ENCODE assay signal across 1 cellular context in the genomic region with DNA sequence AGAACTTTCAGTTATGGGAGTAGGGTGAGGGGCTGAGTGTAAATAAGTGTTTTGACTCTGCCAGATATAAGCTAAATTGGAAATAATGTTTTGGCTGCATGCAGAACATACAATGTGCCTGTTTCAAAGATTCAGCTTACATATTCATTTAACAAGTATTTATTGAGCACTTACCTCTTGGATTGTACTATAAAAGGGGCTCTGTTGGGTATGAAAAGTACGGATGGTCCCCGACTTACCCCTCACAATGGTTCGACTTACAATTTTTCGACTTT.
TF ChIP-seq lines count a peak whose summit lies in the region.

No MANE protein-coding gene starts in this region.

TF ChIP-seq in H1, 55 proteins besides CTCF, POLR2A, EP300 and RAD21:
- TF ChIP-seq SP1 (IDR thresholded peaks at IDR 0.05; ENCODE audit: low read depth, low read length) (no peak), TBP (IDR thresholded peaks at IDR 0.05; ENCODE audit: low read depth, low read length) (no peak), CHD2 (IDR thresholded peaks at IDR 0.05; ENCODE audit: low read length) (no peak), CEBPB (IDR thresholded peaks at IDR 0.05; ENCODE audit: low read depth, low read length) (no peak), BCL11A (IDR thresholded peaks at IDR 0.05; ENCODE audit: low read depth in 2 of 2, low read length in 2 of 2) (no peak), TEAD4 (IDR thresholded peaks at IDR 0.05; ENCODE audit: low read depth, low read length) (no peak), POU5F1 (IDR thresholded peaks at IDR 0.05; ENCODE audit: low read depth, low read length) (no peak), SIX5 (IDR thresholded peaks at IDR 0.05; ENCODE audit: low read depth, low read length) (no peak), GTF2F1 (IDR thresholded peaks at IDR 0.05; ENCODE audit: borderline replicate concordance, low read depth, low read length) (no peak), POLR2AphosphoS5 (IDR thresholded peaks at IDR 0.05; ENCODE audit: low read depth, low read length) (no peak), SUZ12 (IDR thresholded peaks at IDR 0.05; ENCODE audit: low read length) (no peak), TCF12 (IDR thresholded peaks at IDR 0.05; ENCODE audit: low read depth, low read length) (no peak), RBBP5 (IDR thresholded peaks at IDR 0.05; ENCODE audit: borderline replicate concordance, low read depth, low read length) (no peak), HDAC2 (IDR thresholded peaks at IDR 0.05; ENCODE audit: borderline replicate concordance in 1 of 2, low read depth in 2 of 2, low read length in 2 of 2) (no peak), CBX5 (IDR thresholded peaks at IDR 0.05; ENCODE audit: low read depth, low read length) (no peak), NRF1 (IDR thresholded peaks at IDR 0.05; ENCODE audit: low read depth, low read length) (no peak)
- TF ChIP-seq, protein P1, sequence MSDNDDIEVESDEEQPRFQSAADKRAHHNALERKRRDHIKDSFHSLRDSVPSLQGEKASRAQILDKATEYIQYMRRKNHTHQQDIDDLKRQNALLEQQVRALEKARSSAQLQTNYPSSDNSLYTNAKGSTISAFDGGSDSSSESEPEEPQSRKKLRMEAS (IDR thresholded peaks at IDR 0.05), result no peak
- TF ChIP-seq, protein P2, sequence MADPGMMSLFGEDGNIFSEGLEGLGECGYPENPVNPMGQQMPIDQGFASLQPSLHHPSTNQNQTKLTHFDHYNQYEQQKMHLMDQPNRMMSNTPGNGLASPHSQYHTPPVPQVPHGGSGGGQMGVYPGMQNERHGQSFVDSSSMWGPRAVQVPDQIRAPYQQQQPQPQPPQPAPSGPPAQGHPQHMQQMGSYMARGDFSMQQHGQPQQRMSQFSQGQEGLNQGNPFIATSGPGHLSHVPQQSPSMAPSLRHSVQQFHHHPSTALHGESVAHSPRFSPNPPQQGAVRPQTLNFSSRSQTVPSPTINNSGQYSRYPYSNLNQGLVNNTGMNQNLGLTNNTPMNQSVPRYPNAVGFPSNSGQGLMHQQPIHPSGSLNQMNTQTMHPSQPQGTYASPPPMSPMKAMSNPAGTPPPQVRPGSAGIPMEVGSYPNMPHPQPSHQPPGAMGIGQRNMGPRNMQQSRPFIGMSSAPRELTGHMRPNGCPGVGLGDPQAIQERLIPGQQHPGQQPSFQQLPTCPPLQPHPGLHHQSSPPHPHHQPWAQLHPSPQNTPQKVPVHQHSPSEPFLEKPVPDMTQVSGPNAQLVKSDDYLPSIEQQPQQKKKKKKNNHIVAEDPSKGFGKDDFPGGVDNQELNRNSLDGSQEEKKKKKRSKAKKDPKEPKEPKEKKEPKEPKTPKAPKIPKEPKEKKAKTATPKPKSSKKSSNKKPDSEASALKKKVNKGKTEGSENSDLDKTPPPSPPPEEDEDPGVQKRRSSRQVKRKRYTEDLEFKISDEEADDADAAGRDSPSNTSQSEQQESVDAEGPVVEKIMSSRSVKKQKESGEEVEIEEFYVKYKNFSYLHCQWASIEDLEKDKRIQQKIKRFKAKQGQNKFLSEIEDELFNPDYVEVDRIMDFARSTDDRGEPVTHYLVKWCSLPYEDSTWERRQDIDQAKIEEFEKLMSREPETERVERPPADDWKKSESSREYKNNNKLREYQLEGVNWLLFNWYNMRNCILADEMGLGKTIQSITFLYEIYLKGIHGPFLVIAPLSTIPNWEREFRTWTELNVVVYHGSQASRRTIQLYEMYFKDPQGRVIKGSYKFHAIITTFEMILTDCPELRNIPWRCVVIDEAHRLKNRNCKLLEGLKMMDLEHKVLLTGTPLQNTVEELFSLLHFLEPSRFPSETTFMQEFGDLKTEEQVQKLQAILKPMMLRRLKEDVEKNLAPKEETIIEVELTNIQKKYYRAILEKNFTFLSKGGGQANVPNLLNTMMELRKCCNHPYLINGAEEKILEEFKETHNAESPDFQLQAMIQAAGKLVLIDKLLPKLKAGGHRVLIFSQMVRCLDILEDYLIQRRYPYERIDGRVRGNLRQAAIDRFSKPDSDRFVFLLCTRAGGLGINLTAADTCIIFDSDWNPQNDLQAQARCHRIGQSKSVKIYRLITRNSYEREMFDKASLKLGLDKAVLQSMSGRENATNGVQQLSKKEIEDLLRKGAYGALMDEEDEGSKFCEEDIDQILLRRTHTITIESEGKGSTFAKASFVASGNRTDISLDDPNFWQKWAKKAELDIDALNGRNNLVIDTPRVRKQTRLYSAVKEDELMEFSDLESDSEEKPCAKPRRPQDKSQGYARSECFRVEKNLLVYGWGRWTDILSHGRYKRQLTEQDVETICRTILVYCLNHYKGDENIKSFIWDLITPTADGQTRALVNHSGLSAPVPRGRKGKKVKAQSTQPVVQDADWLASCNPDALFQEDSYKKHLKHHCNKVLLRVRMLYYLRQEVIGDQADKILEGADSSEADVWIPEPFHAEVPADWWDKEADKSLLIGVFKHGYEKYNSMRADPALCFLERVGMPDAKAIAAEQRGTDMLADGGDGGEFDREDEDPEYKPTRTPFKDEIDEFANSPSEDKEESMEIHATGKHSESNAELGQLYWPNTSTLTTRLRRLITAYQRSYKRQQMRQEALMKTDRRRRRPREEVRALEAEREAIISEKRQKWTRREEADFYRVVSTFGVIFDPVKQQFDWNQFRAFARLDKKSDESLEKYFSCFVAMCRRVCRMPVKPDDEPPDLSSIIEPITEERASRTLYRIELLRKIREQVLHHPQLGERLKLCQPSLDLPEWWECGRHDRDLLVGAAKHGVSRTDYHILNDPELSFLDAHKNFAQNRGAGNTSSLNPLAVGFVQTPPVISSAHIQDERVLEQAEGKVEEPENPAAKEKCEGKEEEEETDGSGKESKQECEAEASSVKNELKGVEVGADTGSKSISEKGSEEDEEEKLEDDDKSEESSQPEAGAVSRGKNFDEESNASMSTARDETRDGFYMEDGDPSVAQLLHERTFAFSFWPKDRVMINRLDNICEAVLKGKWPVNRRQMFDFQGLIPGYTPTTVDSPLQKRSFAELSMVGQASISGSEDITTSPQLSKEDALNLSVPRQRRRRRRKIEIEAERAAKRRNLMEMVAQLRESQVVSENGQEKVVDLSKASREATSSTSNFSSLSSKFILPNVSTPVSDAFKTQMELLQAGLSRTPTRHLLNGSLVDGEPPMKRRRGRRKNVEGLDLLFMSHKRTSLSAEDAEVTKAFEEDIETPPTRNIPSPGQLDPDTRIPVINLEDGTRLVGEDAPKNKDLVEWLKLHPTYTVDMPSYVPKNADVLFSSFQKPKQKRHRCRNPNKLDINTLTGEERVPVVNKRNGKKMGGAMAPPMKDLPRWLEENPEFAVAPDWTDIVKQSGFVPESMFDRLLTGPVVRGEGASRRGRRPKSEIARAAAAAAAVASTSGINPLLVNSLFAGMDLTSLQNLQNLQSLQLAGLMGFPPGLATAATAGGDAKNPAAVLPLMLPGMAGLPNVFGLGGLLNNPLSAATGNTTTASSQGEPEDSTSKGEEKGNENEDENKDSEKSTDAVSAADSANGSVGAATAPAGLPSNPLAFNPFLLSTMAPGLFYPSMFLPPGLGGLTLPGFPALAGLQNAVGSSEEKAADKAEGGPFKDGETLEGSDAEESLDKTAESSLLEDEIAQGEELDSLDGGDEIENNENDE (IDR thresholded peaks at IDR 0.05; ENCODE audit: insufficient replicate concordance, low read length), result no peak
- TF ChIP-seq, protein P3, sequence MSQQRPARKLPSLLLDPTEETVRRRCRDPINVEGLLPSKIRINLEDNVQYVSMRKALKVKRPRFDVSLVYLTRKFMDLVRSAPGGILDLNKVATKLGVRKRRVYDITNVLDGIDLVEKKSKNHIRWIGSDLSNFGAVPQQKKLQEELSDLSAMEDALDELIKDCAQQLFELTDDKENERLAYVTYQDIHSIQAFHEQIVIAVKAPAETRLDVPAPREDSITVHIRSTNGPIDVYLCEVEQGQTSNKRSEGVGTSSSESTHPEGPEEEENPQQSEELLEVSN (IDR thresholded peaks at IDR 0.05), result no peak
- TF ChIP-seq, protein P4, sequence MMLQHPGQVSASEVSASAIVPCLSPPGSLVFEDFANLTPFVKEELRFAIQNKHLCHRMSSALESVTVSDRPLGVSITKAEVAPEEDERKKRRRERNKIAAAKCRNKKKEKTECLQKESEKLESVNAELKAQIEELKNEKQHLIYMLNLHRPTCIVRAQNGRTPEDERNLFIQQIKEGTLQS (IDR thresholded peaks at IDR 0.05; ENCODE audit: insufficient read depth, low read depth, low read length), result no peak
